ENCODE assay signal across 16 cellular contexts in genomic region chr4:82493721-82494425, GRCh38.
A peak's percentile ranks its signal among the peaks of the same experiment; 100 is the strongest.
DNase-seq lines count a peak whose midpoint lies in the region; ATAC-seq, FAIRE-seq and TF ChIP-seq lines count a peak whose summit lies in the region.
"Had no signal": no experiment of that assay in that cellular context is flagged by ENCODE, and none has a peak within 500 bp of the region (broad histone marks: within the 10 kb centered on the region; RNA-seq: fewer than 3 reads in every experiment).

No MANE protein-coding gene starts in this region.

- peaks cover 10% of the 10 kb centered on the region for H3K4me1 Mint-ChIP-seq in astrocyte (ENCODE audit: low read depth, unreplicated experiment)

- no peak overlapping the region for H4K8ac ChIP-seq in trophoblast cell (ENCODE audit: low read depth, low read length)

- H3K9ac ChIP-seq in astrocyte (ENCODE audit: low read length) (no peak overlapping the region), trophoblast cell (ENCODE audit: low read length) (no peak overlapping the region)

- no peak overlapping the region for H2AFZ ChIP-seq in astrocyte (ENCODE audit: low read depth, low read length)
- no peak overlapping the region for H2AFZ ChIP-seq in trophoblast cell (ENCODE audit: insufficient read depth, low read length, poor library complexity)

- peak overlapping the region; percentile 64 for H3K27ac Mint-ChIP-seq in astrocyte (ENCODE audit: unreplicated experiment)

- H3K4me3 ChIP-seq in astrocyte (ENCODE audit: insufficient read depth, low read depth, low read length) = no peak overlapping the region
- H3K4me3 ChIP-seq in trophoblast cell (ENCODE audit: low read depth, low read length) = no peak overlapping the region
- H3K4me3 ChIP-seq: right lobe of liver had no signal

- no peak overlapping the region for H3K14ac ChIP-seq in trophoblast cell (ENCODE audit: low read length)

- DNase-seq in SIG-M5 treated with dmso at 0.1 percent for 504 hours (lab: John Stamatoyannopoulos, UW; ENCODE audit: unreplicated experiment) (peak; percentile 27), SIG-M5 (lab: John Stamatoyannopoulos, UW) (no peak), M059J (ENCODE audit: low read depth) (peak; percentile 35), astrocyte (ENCODE audit: low read depth) (peak; percentile 58), trophoblast cell (peak; percentile 65 to 93), DMS 273 (lab: John Stamatoyannopoulos, UW; ENCODE audit: unreplicated experiment) (no peak)
- DNase-seq: activated CD4-positive, alpha-beta T cell treated with anti-CD3 and anti-CD28 coated beads for 4 hours; activated effector memory CD4-positive, alpha-beta T cell treated with anti-CD3 and anti-CD28 coated beads, Interleukin-2, amount 50 U/mL, for 16 hours; NCI-H187 treated with DMSO at 0.1 percent for 48 hours; NCI-H446; right lobe of liver; Right ventricle myocardium superior; stimulated activated naive CD8-positive, alpha-beta T cell treated with anti-CD3 and anti-CD28 coated beads, Interleukin-15, Interleukin-2, amounts not matched to agents 100 U/mL and 50 U/mL, for 24 hours had no signal

- WGBS in trophoblast cell (ENCODE audit: extremely low coverage, insufficient coverage, insufficient read length) = no CpG with 5 or more reads among the region's 2 CpGs

- no peak for FAIRE-seq in astrocyte (lab: Jason Lieb, UNC)
- FAIRE-seq: H1 had no signal

- H3K36me3 ChIP-seq in astrocyte (ENCODE audit: insufficient read depth, low read length) (no peaks in the 10 kb centered on the region), trophoblast cell (ENCODE audit: control insufficient read depth in 1 of 2, insufficient read depth in 2 of 2, low read length in 2 of 2) (no peaks in the 10 kb centered on the region)
- H3K36me3 ChIP-seq: right lobe of liver had no signal

- no peak overlapping the region for H3K4me2 ChIP-seq in astrocyte (ENCODE audit: low read length)
- no peak overlapping the region for H3K4me2 ChIP-seq in trophoblast cell (ENCODE audit: low read length)

- H3K27ac ChIP-seq in astrocyte (ENCODE audit: low read depth, low read length) (no peak overlapping the region), trophoblast cell (ENCODE audit: low read depth, low read length) (no peak overlapping the region)
- H3K27ac ChIP-seq: right lobe of liver had no signal

- no peak for TF ChIP-seq CTCF in astrocyte (IDR thresholded peaks at IDR 0.05; ENCODE audit: insufficient read depth, low read depth, low read length)

- H3K18ac ChIP-seq in trophoblast cell (ENCODE audit: low read length) = no peak overlapping the region

- H4K20me1 ChIP-seq in astrocyte (ENCODE audit: insufficient read depth, low read length) = no peaks in the 10 kb centered on the region

- no peak overlapping the region for H2BK5ac ChIP-seq in trophoblast cell (ENCODE audit: low read depth, low read length, poor library complexity)

- no peak overlapping the region for H2BK120ac ChIP-seq in trophoblast cell (ENCODE audit: insufficient read depth, low read length, poor library complexity)

- H3K9me3 Mint-ChIP-seq in astrocyte (ENCODE audit: unreplicated experiment) = no peaks in the 10 kb centered on the region

- no peak overlapping the region for H4K12ac ChIP-seq in trophoblast cell (ENCODE audit: low read depth, low read length)

- H3K9me3 ChIP-seq in astrocyte (ENCODE audit: insufficient read depth, low read depth, low read length) = no peaks in the 10 kb centered on the region
- H3K9me3 ChIP-seq in trophoblast cell (ENCODE audit: insufficient read depth, low read depth, low read length) = no peaks in the 10 kb centered on the region
- H3K9me3 ChIP-seq: right lobe of liver had no signal

- H3K79me2 ChIP-seq in astrocyte (ENCODE audit: insufficient read depth, low read length) (no peaks in the 10 kb centered on the region), trophoblast cell (ENCODE audit: control insufficient read depth, insufficient read depth, low read length, poor library complexity) (no peaks in the 10 kb centered on the region)

- no peaks in the 10 kb centered on the region for H3K27me3 Mint-ChIP-seq in astrocyte (ENCODE audit: low read depth, unreplicated experiment)

- no peaks in the 10 kb centered on the region for H3K36me3 Mint-ChIP-seq in astrocyte (ENCODE audit: low read depth, unreplicated experiment)

- H3K4me1 ChIP-seq in astrocyte (ENCODE audit: insufficient read depth, low read length) (no peaks in the 10 kb centered on the region), trophoblast cell (ENCODE audit: control insufficient read depth in 1 of 2, insufficient read depth in 2 of 2, low read length in 2 of 2) (peaks cover 0 to 3% of the 10 kb centered on the region in 2 experiments)

- H2BK12ac ChIP-seq in trophoblast cell (ENCODE audit: low read length) = no peak overlapping the region

- H3K79me1 ChIP-seq in trophoblast cell (ENCODE audit: low read length) = no peaks in the 10 kb centered on the region

- no peak overlapping the region for H3K4me3 Mint-ChIP-seq in astrocyte (ENCODE audit: unreplicated experiment)

- H3K27me3 ChIP-seq in astrocyte (ENCODE audit: insufficient read depth, low read length) = no peaks in the 10 kb centered on the region
- no peaks in the 10 kb centered on the region for H3K27me3 ChIP-seq in trophoblast cell (ENCODE audit: insufficient read depth, low read length)
- H3K27me3 ChIP-seq: right lobe of liver had no signal

- H3K23ac ChIP-seq in trophoblast cell (ENCODE audit: low read length) = no peak overlapping the region

- no peak overlapping the region for H3K4ac ChIP-seq in trophoblast cell (ENCODE audit: low read depth, low read length)

- ATAC-seq in HG03378 (IDR thresholded peaks at IDR 0.05; ENCODE audit: unreplicated experiment) (no peak), GM18511 (IDR thresholded peaks at IDR 0.05; ENCODE audit: unreplicated experiment) (no peak)
- ATAC-seq: right lobe of liver; stimulated activated naive CD8-positive, alpha-beta T cell treated with anti-CD3 and anti-CD28 coated beads, Interleukin-15, Interleukin-2, amounts not matched to agents 100 U/mL and 50 U/mL, for 24 hours had no signal

- no peak overlapping the region for H4K91ac ChIP-seq in trophoblast cell (ENCODE audit: low read depth, low read length)

- H2AK5ac ChIP-seq in trophoblast cell (ENCODE audit: low read length) = no peak overlapping the region

Comparison
In these comparisons a context has a peak if more than half of its experiments do, and no peak if none do; other contexts are left out.
1. DNase-seq: peak in SIG-M5 treated with dmso at 0.1 percent for 504 hours (single experiment), M059J (single experiment), astrocyte (single experiment) and trophoblast cell (2 of 2); none in SIG-M5 (single experiment) and DMS 273 (single experiment).